1 cellular context compared by ENCODE assay signal in genomic region chr3:46916799-46917198, GRCh38.
TF ChIP-seq lines count a peak whose summit lies in the region.

No MANE protein-coding gene starts in this region.

TF ChIP-seq in GM23338, 12 proteins besides CTCF, POLR2A, EP300 and RAD21:
- TF ChIP-seq EZH2 (IDR thresholded peaks at IDR 0.05; ENCODE audit: low read depth, unreplicated experiment) (no peak), NANOG (IDR thresholded peaks at IDR 0.05; ENCODE audit: borderline replicate concordance) (no peak), ZNF331 (CRISPR knock-in tag; IDR thresholded peaks at IDR 0.05; ENCODE audit: low read depth) (no peak), JUNB (IDR thresholded peaks at IDR 0.05; ENCODE audit: unreplicated experiment) (no peak)
